Comparison of ENCODE assay signal across 10 cellular contexts in genomic region chr10:124447741-124448466, GRCh38. TPM values are rescaled to one million over a fixed set of nuclear protein-coding genes. Genes with fewer than 3 reads are reported as not detected.
DNase-seq lines count a peak whose midpoint lies in the region; ATAC-seq, FAIRE-seq and TF ChIP-seq lines count a peak whose summit lies in the region.
"Had no signal": no experiment of that assay in that cellular context is flagged by ENCODE, and none has a peak within 500 bp of the region (broad histone marks: within the 10 kb centered on the region; RNA-seq: fewer than 3 reads in every experiment).

No MANE protein-coding gene starts in this region.

- no peaks in the 10 kb centered on the region for H3K9me3 ChIP-seq in CD4-positive, alpha-beta memory T cell (ENCODE audit: control insufficient read depth in 1 of 2, low read length in 2 of 2)
- no peaks in the 10 kb centered on the region for H3K9me3 ChIP-seq in neural progenitor cell (ENCODE audit: low read depth)

- peak overlapping the region; percentile 89 for H3K4me2 ChIP-seq in neural progenitor cell

- ATAC-seq in effector memory CD8-positive, alpha-beta T cell (replicated peaks) = no peak

- no peaks in the 10 kb centered on the region for H3K36me3 Mint-ChIP-seq in CD4-positive, alpha-beta memory T cell
- peaks cover 3% of the 10 kb centered on the region for H3K36me3 Mint-ChIP-seq in effector memory CD8-positive, alpha-beta T cell (ENCODE audit: insufficient read depth)
- no peaks in the 10 kb centered on the region for H3K36me3 Mint-ChIP-seq in neural progenitor cell

- H3K79me2 ChIP-seq in neural progenitor cell (ENCODE audit: low read depth) = no peaks in the 10 kb centered on the region

- no peak overlapping the region for H3K4me3 ChIP-seq in CD4-positive, alpha-beta memory T cell (ENCODE audit: low read length in 2 of 2)
- H3K4me3 ChIP-seq in neural progenitor cell = peak overlapping the region; percentile 66

- no peak for FAIRE-seq in HTR-8/SVneo (lab: Jason Lieb, UNC)

- peaks cover 11 to 33% (median 21%) of the 10 kb centered on the region in 4 donors for H3K4me1 Mint-ChIP-seq in CD4-positive, alpha-beta memory T cell
- H3K4me1 Mint-ChIP-seq in effector memory CD8-positive, alpha-beta T cell (ENCODE audit: low read depth in 2 of 2) = peaks cover 4 to 14% of the 10 kb centered on the region in 2 donors
- H3K4me1 Mint-ChIP-seq in neural progenitor cell = peaks cover 28% of the 10 kb centered on the region

- no peaks in the 10 kb centered on the region for H3K36me3 ChIP-seq in CD4-positive, alpha-beta memory T cell (ENCODE audit: insufficient read depth, low read length)
- H3K36me3 ChIP-seq in neural progenitor cell = no peaks in the 10 kb centered on the region

- no peak overlapping the region for H3K27ac Mint-ChIP-seq in CD4-positive, alpha-beta memory T cell
- no peak overlapping the region for H3K27ac Mint-ChIP-seq in effector memory CD8-positive, alpha-beta T cell
- no peak overlapping the region for H3K27ac Mint-ChIP-seq in neural progenitor cell

- peaks cover 36% of the 10 kb centered on the region for H3K27me3 ChIP-seq in CD4-positive, alpha-beta memory T cell (ENCODE audit: insufficient read depth, low read length)
- peaks cover 93% of the 10 kb centered on the region for H3K27me3 ChIP-seq in neural progenitor cell

- POLR2A ChIA-PET in CD4-positive, alpha-beta memory T cell (lab: Charles Lee; ENCODE audit: partially characterized antibody) = no interaction called here

- no peak overlapping the region for H3K9ac ChIP-seq in neural progenitor cell

- intact Hi-C loops in CD4-positive, alpha-beta memory T cell (cut with micrococcal nuclease) = no loop called here

- peaks cover 16% of the 10 kb centered on the region for H3K4me1 ChIP-seq in CD4-positive, alpha-beta memory T cell (ENCODE audit: insufficient read depth, low read length)
- H3K4me1 ChIP-seq in neural progenitor cell = peaks cover 44% of the 10 kb centered on the region

- no peak for DNase-seq in CD4-positive, alpha-beta memory T cell
- DNase-seq in GM20000 (ENCODE audit: low spot score) = peak; percentile 49
- DNase-seq in effector memory CD8-positive, alpha-beta T cell = no peak
- peak; percentile 62 for DNase-seq in neural progenitor cell (ENCODE audit: low spot score)
- DNase-seq in NCI-H2029 treated with DMSO at 0.1 percent for 48 hours (lab: John Stamatoyannopoulos, UW) = no peak
- DNase-seq in HTR-8/SVneo (ENCODE audit: insufficient read length, low spot score) = no peak
- no peak for DNase-seq in iPS-NIHi7 (ENCODE audit: extremely low spot score)
- DNase-seq: NCI-H187 treated with DMSO at 0.1 percent for 48 hours had no signal

- CTCF ChIA-PET in CD4-positive, alpha-beta memory T cell (lab: Charles Lee; ENCODE audit: partially characterized antibody) = no interaction called here

- peak overlapping the region in 7 of 8 donors; percentile 28 to 79 (median 60) for H3K4me3 Mint-ChIP-seq in CD4-positive, alpha-beta memory T cell
- peak overlapping the region; percentile 66 to 70 for H3K4me3 Mint-ChIP-seq in effector memory CD8-positive, alpha-beta T cell
- H3K4me3 Mint-ChIP-seq in neural progenitor cell = peak overlapping the region; percentile 84

- peak overlapping the region; percentile 80 for H2AFZ ChIP-seq in neural progenitor cell (replicated peaks)

- peaks cover 61 to 64% of the 10 kb centered on the region in 2 donors for H3K27me3 Mint-ChIP-seq in CD4-positive, alpha-beta memory T cell
- peaks cover 71 to 99% of the 10 kb centered on the region in 2 donors for H3K27me3 Mint-ChIP-seq in effector memory CD8-positive, alpha-beta T cell
- H3K27me3 Mint-ChIP-seq in neural progenitor cell (ENCODE audit: insufficient read depth, low read depth) = peaks cover 74% of the 10 kb centered on the region

- H3K27ac ChIP-seq in CD4-positive, alpha-beta memory T cell (ENCODE audit: low read depth, low read length) = no peak overlapping the region
- H3K27ac ChIP-seq in neural progenitor cell = no peak overlapping the region

- TF ChIP-seq CTCF in GM20000 (IDR thresholded peaks at IDR 0.05; ENCODE audit: extremely low read depth, missing control alignments) (no peak), neural progenitor cell (IDR thresholded peaks at IDR 0.05) (no peak)

- H3F3A ChIP-seq in neural progenitor cell (ENCODE audit: low read depth) = peaks cover 50% of the 10 kb centered on the region

- H3K9me3 Mint-ChIP-seq in CD4-positive, alpha-beta memory T cell = no peaks in the 10 kb centered on the region
- H3K9me3 Mint-ChIP-seq in effector memory CD8-positive, alpha-beta T cell = no peaks in the 10 kb centered on the region
- H3K9me3 Mint-ChIP-seq in neural progenitor cell = peaks cover 2% of the 10 kb centered on the region

- peaks cover 50% of the 10 kb centered on the region for H4K20me1 ChIP-seq in neural progenitor cell (ENCODE audit: low read depth)

RNA-seq across cellular contexts. Expression of gene NKX1-2, which starts 1.9 kb away (rescaled TPM):
- not detected for total RNA-seq in CD4-positive, alpha-beta memory T cell
- polyA plus RNA-seq in CD4-positive, alpha-beta memory T cell = not detected
- not detected in 2 replicates for total RNA-seq in neural progenitor cell (ENCODE audit: low replicate concordance)
- total RNA-seq: pulmonary artery endothelial cell; T-helper 1 cell treated with Interleukin-12 subunit alpha and Interleukin-12 subunit beta and Interleukin-4 antibody, amounts not matched to agents 30 ng/mL and 1 ng/mL, for 36 hours had no signal

RNA-seq across cellular contexts. Expression of gene LHPP, which starts 13.7 kb away (rescaled TPM):
- total RNA-seq in CD4-positive, alpha-beta memory T cell = 10 to 100 TPM; 17.9 to 18.3 TPM
- polyA plus RNA-seq in CD4-positive, alpha-beta memory T cell = 10 to 100 TPM; 20.1 to 22.4 TPM
- 23.3 and 24.5 TPM in 2 replicates for total RNA-seq in neural progenitor cell (ENCODE audit: low replicate concordance)

RNA-seq across cellular contexts. Expression of gene OAT, which starts 29.2 kb away (rescaled TPM):
- total RNA-seq in CD4-positive, alpha-beta memory T cell = 10 to 100 TPM; 34.8 to 39.3 TPM
- polyA plus RNA-seq in CD4-positive, alpha-beta memory T cell = 10 to 100 TPM; 62.8 to 80.4 TPM
- 40.8 and 56.7 TPM in 2 replicates for total RNA-seq in neural progenitor cell (ENCODE audit: low replicate concordance)

Comparison
In these comparisons a context has a peak if more than half of its experiments do, and no peak if none do; other contexts are left out.
1. DNase-seq: peak in GM20000 (single experiment) and neural progenitor cell (single experiment); none in CD4-positive, alpha-beta memory T cell (0 of 5), effector memory CD8-positive, alpha-beta T cell (0 of 3), NCI-H2029 treated with DMSO at 0.1 percent for 48 hours (single experiment), HTR-8/SVneo (single experiment) and iPS-NIHi7 (single experiment).
2. Peak in every context shown above with its lines, with median percentiles within 50 percentile points of each other: H3K4me3 Mint-ChIP-seq.